In the genomic region with DNA sequence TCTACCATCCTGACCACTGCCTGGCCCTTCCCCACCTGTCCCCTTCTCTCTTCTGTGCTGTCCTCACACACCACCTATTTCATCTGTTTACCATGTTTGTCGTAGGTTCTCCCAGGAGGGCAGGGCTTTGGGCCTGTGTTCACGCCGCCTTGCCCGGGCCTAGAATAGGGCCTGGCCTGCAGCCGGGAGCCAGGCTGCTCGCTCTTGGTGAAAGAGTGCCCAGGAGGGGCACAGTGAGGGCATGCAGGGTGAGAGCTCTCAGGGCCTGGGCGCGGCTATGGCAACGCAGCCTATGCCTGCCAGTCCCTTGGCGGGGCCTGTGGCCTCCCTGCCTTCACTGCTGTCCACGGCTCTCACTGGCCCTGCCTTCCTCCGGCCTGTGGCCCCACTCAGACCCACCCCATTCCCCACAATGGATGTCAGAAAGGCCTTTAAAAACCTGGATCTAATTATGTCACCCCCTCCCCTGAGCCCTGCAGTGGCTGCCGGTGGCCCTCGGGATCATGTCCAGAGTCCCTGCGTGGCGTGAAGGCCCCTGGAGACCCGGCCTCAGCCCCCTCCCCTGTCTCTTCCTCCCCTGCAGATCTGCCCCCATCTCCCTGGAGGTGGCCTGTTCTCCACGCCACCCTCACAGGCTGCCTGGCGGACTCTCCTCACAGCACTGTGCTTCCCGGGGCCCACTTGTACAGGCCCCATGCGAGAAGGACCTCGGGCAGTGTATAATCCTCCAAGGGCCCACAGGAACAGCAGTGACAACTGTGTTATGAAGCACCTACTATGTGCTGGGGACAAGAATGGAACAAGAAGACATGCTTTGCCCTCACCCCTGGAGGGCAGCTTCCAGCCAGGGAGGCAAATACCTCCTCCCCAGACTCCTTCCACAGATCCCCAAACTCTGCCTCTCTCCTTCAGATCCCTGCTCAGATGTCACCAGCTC, we compare ENCODE assay signal across 1 cellular context.
A peak's percentile ranks its signal among the peaks of the same experiment; 100 is the strongest.
TF ChIP-seq lines count a peak whose summit lies in the region.

No MANE protein-coding gene starts in this region.

TF ChIP-seq in HepG2, 621 proteins besides CTCF, POLR2A, EP300 and RAD21 (continues in another document):
- TF ChIP-seq MXD4 (CRISPR knock-in tag; IDR thresholded peaks at IDR 0.05) (no peak), ZNF605 (CRISPR knock-in tag; IDR thresholded peaks at IDR 0.05) (0 out of 2 replicates have a peak, but pooled peaks have one; percentile 35), ZNF232 (CRISPR knock-in tag; IDR thresholded peaks at IDR 0.05; ENCODE audit: borderline replicate concordance) (0 out of 2 replicates have a peak, but pooled peaks have one; percentile 38), ZIK1 (CRISPR knock-in tag; IDR thresholded peaks at IDR 0.05; ENCODE audit: borderline replicate concordance, low read depth) (no peak), AGO1 (IDR thresholded peaks at IDR 0.05; ENCODE audit: low read depth, low read length, poor library complexity, severe bottlenecking) (peak; percentile 31), DNMT1 (CRISPR knock-in tag; IDR thresholded peaks at IDR 0.05) (0 out of 2 replicates have a peak, but pooled peaks have one; percentile 37), PHF21A (CRISPR knock-in tag; IDR thresholded peaks at IDR 0.05) (no peak), HES4 (CRISPR knock-in tag; IDR thresholded peaks at IDR 0.05; ENCODE audit: borderline replicate concordance) (0 out of 2 replicates have a peak, but pooled peaks have one; percentile 25), NFIB (CRISPR knock-in tag; IDR thresholded peaks at IDR 0.05; ENCODE audit: borderline replicate concordance) (0 out of 2 replicates have a peak, but pooled peaks have one; percentile 22), PAWR (CRISPR knock-in tag; IDR thresholded peaks at IDR 0.05; ENCODE audit: borderline replicate concordance) (no peak), NFKB2 (CRISPR knock-in tag; IDR thresholded peaks at IDR 0.05; ENCODE audit: borderline replicate concordance) (0 out of 2 replicates have a peak, but pooled peaks have one; percentile 7), ZKSCAN1 (IDR thresholded peaks at IDR 0.05; ENCODE audit: low read length) (peak; percentile 73), KDM5A (IDR thresholded peaks at IDR 0.05; ENCODE audit: borderline replicate concordance, low read length) (no peak), POLR2AphosphoS5 (IDR thresholded peaks at IDR 0.05; ENCODE audit: low read depth, low read length) (no peak), SOX5 (CRISPR knock-in tag; IDR thresholded peaks at IDR 0.05; ENCODE audit: borderline replicate concordance) (no peak), ZNF674 (CRISPR knock-in tag; IDR thresholded peaks at IDR 0.05; ENCODE audit: low read depth) (no peak), ZNF557 (CRISPR knock-in tag; IDR thresholded peaks at IDR 0.05) (no peak), POGZ (CRISPR knock-in tag; IDR thresholded peaks at IDR 0.05) (no peak), SP4 (CRISPR knock-in tag; IDR thresholded peaks at IDR 0.05) (0 out of 2 replicates have a peak, but pooled peaks have one; percentile 19), BRD4 (CRISPR knock-in tag; IDR thresholded peaks at IDR 0.05) (no peak), ZFX (CRISPR knock-in tag; IDR thresholded peaks at IDR 0.05; ENCODE audit: low read depth) (peak; percentile 18; the same call in 1 of the 2 replicates), MAF1 (CRISPR knock-in tag; IDR thresholded peaks at IDR 0.05; ENCODE audit: borderline replicate concordance) (no peak), ZNF251 (CRISPR knock-in tag; IDR thresholded peaks at IDR 0.05) (no peak), RAD51 (IDR thresholded peaks at IDR 0.05; ENCODE audit: borderline replicate concordance) (no peak), ZSCAN30 (CRISPR knock-in tag; IDR thresholded peaks at IDR 0.05) (no peak), ARNT2 (CRISPR knock-in tag; IDR thresholded peaks at IDR 0.05; ENCODE audit: low read depth) (no peak), CC2D1A (CRISPR knock-in tag; IDR thresholded peaks at IDR 0.05) (no peak)
- TF ChIP-seq, protein P1, sequence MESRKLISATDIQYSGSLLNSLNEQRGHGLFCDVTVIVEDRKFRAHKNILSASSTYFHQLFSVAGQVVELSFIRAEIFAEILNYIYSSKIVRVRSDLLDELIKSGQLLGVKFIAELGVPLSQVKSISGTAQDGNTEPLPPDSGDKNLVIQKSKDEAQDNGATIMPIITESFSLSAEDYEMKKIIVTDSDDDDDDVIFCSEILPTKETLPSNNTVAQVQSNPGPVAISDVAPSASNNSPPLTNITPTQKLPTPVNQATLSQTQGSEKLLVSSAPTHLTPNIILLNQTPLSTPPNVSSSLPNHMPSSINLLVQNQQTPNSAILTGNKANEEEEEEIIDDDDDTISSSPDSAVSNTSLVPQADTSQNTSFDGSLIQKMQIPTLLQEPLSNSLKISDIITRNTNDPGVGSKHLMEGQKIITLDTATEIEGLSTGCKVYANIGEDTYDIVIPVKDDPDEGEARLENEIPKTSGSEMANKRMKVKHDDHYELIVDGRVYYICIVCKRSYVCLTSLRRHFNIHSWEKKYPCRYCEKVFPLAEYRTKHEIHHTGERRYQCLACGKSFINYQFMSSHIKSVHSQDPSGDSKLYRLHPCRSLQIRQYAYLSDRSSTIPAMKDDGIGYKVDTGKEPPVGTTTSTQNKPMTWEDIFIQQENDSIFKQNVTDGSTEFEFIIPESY (CRISPR knock-in tag; IDR thresholded peaks at IDR 0.05), result no peak
- TF ChIP-seq, protein P2, sequence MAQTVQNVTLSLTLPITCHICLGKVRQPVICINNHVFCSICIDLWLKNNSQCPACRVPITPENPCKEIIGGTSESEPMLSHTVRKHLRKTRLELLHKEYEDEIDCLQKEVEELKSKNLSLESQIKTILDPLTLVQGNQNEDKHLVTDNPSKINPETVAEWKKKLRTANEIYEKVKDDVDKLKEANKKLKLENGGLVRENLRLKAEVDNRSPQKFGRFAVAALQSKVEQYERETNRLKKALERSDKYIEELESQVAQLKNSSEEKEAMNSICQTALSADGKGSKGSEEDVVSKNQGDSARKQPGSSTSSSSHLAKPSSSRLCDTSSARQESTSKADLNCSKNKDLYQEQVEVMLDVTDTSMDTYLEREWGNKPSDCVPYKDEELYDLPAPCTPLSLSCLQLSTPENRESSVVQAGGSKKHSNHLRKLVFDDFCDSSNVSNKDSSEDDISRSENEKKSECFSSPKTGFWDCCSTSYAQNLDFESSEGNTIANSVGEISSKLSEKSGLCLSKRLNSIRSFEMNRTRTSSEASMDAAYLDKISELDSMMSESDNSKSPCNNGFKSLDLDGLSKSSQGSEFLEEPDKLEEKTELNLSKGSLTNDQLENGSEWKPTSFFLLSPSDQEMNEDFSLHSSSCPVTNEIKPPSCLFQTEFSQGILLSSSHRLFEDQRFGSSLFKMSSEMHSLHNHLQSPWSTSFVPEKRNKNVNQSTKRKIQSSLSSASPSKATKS (CRISPR knock-in tag; IDR thresholded peaks at IDR 0.05), result no peak
- TF ChIP-seq, protein P3, sequence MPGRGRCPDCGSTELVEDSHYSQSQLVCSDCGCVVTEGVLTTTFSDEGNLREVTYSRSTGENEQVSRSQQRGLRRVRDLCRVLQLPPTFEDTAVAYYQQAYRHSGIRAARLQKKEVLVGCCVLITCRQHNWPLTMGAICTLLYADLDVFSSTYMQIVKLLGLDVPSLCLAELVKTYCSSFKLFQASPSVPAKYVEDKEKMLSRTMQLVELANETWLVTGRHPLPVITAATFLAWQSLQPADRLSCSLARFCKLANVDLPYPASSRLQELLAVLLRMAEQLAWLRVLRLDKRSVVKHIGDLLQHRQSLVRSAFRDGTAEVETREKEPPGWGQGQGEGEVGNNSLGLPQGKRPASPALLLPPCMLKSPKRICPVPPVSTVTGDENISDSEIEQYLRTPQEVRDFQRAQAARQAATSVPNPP (CRISPR knock-in tag; IDR thresholded peaks at IDR 0.05), result no peak
- TF ChIP-seq, protein P4, sequence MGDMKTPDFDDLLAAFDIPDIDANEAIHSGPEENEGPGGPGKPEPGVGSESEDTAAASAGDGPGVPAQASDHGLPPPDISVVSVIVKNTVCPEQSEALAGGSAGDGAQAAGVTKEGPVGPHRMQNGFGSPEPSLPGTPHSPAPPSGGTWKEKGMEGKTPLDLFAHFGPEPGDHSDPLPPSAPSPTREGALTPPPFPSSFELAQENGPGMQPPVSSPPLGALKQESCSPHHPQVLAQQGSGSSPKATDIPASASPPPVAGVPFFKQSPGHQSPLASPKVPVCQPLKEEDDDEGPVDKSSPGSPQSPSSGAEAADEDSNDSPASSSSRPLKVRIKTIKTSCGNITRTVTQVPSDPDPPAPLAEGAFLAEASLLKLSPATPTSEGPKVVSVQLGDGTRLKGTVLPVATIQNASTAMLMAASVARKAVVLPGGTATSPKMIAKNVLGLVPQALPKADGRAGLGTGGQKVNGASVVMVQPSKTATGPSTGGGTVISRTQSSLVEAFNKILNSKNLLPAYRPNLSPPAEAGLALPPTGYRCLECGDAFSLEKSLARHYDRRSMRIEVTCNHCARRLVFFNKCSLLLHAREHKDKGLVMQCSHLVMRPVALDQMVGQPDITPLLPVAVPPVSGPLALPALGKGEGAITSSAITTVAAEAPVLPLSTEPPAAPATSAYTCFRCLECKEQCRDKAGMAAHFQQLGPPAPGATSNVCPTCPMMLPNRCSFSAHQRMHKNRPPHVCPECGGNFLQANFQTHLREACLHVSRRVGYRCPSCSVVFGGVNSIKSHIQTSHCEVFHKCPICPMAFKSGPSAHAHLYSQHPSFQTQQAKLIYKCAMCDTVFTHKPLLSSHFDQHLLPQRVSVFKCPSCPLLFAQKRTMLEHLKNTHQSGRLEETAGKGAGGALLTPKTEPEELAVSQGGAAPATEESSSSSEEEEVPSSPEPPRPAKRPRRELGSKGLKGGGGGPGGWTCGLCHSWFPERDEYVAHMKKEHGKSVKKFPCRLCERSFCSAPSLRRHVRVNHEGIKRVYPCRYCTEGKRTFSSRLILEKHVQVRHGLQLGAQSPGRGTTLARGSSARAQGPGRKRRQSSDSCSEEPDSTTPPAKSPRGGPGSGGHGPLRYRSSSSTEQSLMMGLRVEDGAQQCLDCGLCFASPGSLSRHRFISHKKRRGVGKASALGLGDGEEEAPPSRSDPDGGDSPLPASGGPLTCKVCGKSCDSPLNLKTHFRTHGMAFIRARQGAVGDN (CRISPR knock-in tag; IDR thresholded peaks at IDR 0.05), result peak; percentile 30; the same call in 1 of the 2 replicates
- TF ChIP-seq, protein P5, sequence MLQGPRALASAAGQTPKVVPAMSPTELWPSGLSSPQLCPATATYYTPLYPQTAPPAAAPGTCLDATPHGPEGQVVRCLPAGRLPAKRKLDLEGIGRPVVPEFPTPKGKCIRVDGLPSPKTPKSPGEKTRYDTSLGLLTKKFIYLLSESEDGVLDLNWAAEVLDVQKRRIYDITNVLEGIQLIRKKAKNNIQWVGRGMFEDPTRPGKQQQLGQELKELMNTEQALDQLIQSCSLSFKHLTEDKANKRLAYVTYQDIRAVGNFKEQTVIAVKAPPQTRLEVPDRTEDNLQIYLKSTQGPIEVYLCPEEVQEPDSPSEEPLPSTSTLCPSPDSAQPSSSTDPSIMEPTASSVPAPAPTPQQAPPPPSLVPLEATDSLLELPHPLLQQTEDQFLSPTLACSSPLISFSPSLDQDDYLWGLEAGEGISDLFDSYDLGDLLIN (CRISPR knock-in tag; IDR thresholded peaks at IDR 0.05; ENCODE audit: borderline replicate concordance), result no peak
- TF ChIP-seq, protein P6, sequence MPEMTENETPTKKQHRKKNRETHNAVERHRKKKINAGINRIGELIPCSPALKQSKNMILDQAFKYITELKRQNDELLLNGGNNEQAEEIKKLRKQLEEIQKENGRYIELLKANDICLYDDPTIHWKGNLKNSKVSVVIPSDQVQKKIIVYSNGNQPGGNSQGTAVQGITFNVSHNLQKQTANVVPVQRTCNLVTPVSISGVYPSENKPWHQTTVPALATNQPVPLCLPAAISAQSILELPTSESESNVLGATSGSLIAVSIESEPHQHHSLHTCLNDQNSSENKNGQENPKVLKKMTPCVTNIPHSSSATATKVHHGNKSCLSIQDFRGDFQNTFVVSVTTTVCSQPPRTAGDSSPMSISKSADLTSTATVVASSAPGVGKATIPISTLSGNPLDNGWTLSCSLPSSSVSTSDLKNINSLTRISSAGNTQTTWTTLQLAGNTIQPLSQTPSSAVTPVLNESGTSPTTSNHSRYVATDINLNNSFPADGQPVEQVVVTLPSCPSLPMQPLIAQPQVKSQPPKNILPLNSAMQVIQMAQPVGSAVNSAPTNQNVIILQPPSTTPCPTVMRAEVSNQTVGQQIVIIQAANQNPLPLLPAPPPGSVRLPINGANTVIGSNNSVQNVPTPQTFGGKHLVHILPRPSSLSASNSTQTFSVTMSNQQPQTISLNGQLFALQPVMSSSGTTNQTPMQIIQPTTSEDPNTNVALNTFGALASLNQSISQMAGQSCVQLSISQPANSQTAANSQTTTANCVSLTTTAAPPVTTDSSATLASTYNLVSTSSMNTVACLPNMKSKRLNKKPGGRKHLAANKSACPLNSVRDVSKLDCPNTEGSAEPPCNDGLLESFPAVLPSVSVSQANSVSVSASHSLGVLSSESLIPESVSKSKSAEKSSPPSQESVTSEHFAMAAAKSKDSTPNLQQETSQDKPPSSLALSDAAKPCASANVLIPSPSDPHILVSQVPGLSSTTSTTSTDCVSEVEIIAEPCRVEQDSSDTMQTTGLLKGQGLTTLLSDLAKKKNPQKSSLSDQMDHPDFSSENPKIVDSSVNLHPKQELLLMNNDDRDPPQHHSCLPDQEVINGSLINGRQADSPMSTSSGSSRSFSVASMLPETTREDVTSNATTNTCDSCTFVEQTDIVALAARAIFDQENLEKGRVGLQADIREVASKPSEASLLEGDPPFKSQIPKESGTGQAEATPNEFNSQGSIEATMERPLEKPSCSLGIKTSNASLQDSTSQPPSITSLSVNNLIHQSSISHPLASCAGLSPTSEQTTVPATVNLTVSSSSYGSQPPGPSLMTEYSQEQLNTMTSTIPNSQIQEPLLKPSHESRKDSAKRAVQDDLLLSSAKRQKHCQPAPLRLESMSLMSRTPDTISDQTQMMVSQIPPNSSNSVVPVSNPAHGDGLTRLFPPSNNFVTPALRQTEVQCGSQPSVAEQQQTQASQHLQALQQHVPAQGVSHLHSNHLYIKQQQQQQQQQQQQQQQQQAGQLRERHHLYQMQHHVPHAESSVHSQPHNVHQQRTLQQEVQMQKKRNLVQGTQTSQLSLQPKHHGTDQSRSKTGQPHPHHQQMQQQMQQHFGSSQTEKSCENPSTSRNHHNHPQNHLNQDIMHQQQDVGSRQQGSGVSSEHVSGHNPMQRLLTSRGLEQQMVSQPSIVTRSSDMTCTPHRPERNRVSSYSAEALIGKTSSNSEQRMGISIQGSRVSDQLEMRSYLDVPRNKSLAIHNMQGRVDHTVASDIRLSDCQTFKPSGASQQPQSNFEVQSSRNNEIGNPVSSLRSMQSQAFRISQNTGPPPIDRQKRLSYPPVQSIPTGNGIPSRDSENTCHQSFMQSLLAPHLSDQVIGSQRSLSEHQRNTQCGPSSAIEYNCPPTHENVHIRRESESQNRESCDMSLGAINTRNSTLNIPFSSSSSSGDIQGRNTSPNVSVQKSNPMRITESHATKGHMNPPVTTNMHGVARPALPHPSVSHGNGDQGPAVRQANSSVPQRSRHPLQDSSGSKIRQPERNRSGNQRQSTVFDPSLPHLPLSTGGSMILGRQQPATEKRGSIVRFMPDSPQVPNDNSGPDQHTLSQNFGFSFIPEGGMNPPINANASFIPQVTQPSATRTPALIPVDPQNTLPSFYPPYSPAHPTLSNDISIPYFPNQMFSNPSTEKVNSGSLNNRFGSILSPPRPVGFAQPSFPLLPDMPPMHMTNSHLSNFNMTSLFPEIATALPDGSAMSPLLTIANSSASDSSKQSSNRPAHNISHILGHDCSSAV (CRISPR knock-in tag; IDR thresholded peaks at IDR 0.05; ENCODE audit: borderline replicate concordance), result no peak
- TF ChIP-seq, protein P7, sequence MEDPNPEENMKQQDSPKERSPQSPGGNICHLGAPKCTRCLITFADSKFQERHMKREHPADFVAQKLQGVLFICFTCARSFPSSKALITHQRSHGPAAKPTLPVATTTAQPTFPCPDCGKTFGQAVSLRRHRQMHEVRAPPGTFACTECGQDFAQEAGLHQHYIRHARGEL (CRISPR knock-in tag; IDR thresholded peaks at IDR 0.05), result 0 out of 2 replicates have a peak, but pooled peaks have one; percentile 36
